Comparison of ENCODE assay signal across 8 cellular contexts in genomic region chr21:17925900-17926299, GRCh38.
A peak's percentile ranks its signal among the peaks of the same experiment; 100 is the strongest.
DNase-seq lines count a peak whose midpoint lies in the region; ATAC-seq and TF ChIP-seq lines count a peak whose summit lies in the region.

No MANE protein-coding gene starts in this region.

- dilution Hi-C loops in mammary epithelial cell (cut with HindIII; ENCODE audit: low sequenced_read_pairs) = no loop called here

- H3K27ac ChIP-seq in mammary epithelial cell (ENCODE audit: insufficient read depth, low read depth, low read length) (no peak overlapping the region), osteoblast (ENCODE audit: low read depth, low read length) (no peak overlapping the region)

- DNase-seq in NCI-H2171 (lab: John Stamatoyannopoulos, UW) = peak; percentile 15
- no peak for DNase-seq in mammary epithelial cell
- DNase-seq in osteoblast (ENCODE audit: insufficient read length, low spot score, missing footprints) = peak; percentile 25
- no peak for DNase-seq in COLO829 (ENCODE audit: low spot score)
- DNase-seq in EL = no peak

- H2AFZ ChIP-seq in mammary epithelial cell (ENCODE audit: low read depth, low read length) (no peak overlapping the region), osteoblast (ENCODE audit: low read length) (no peak overlapping the region)

- H3K9ac ChIP-seq in mammary epithelial cell (ENCODE audit: insufficient read depth, low read length) = no peak overlapping the region

- BruUV-seq in mammary epithelial cell (replicated peaks; lab: Mats Ljungman, UMichigan) = no TSS peak

- no peaks in the 10 kb centered on the region for H3K27me3 ChIP-seq in mammary epithelial cell (ENCODE audit: insufficient read depth, low read length)
- H3K27me3 ChIP-seq in osteoblast (ENCODE audit: insufficient read depth, low read length) = no peaks in the 10 kb centered on the region

- H3K4me2 ChIP-seq in mammary epithelial cell (ENCODE audit: insufficient read depth, low read depth, low read length) = no peak overlapping the region
- H3K4me2 ChIP-seq in osteoblast (ENCODE audit: insufficient read depth, low read length) = no peak overlapping the region

- H3K36me3 ChIP-seq in mammary epithelial cell (ENCODE audit: insufficient read depth, low read length) (no peaks in the 10 kb centered on the region), osteoblast (ENCODE audit: insufficient read depth, low read length) (no peaks in the 10 kb centered on the region)

- ATAC-seq in HG02852 (IDR thresholded peaks at IDR 0.05; ENCODE audit: unreplicated experiment) (no peak), GM19328 (IDR thresholded peaks at IDR 0.05; ENCODE audit: unreplicated experiment) (no peak)

- in situ Hi-C loops in mammary epithelial cell (cut with MboI; ENCODE audit: low sequenced_read_pairs in 2 of 2) = no loop called here

- no peaks in the 10 kb centered on the region for H3K79me2 ChIP-seq in mammary epithelial cell (ENCODE audit: insufficient read depth, low read length)
- H3K79me2 ChIP-seq in osteoblast (ENCODE audit: insufficient read depth, low read length) = no peaks in the 10 kb centered on the region

- WGBS in mammary epithelial cell (ENCODE audit: low coverage, missing lambda C conversion rate) = 25% methylated on average over 1 of the region's 1 CpG

- TF ChIP-seq CTCF in GM12874 (IDR thresholded peaks at IDR 0.05; ENCODE audit: insufficient read depth, low read depth, low read length) = peak; percentile 18; the same call in 1 of the 2 replicates
- peak; percentile 38 to 67 for TF ChIP-seq CTCF in mammary epithelial cell (conservative IDR thresholded peaks at IDR 0.05 in 1 of 2, IDR thresholded peaks at IDR 0.05 in 1 of 2; ENCODE audit: extremely low read depth in 1 of 2, insufficient read depth in 1 of 2, low read depth in 1 of 2, low read length in 2 of 2)
- peak; percentile 49 for TF ChIP-seq CTCF in osteoblast (IDR thresholded peaks at IDR 0.05; ENCODE audit: extremely low read depth, low read depth, low read length)

- CTCF ChIA-PET in mammary epithelial cell (lab: Charles Lee; ENCODE audit: low non-redundant PET) = interaction anchor here (0.5 to 0.8 kb wide), 5 partner anchors 10 to 1484 kb away, joined by 3 to 7 read pairs (median 5); no protein-coding TSS in a partner anchor

- H3K4me3 ChIP-seq in mammary epithelial cell (replicated peaks in 1 of 3; ENCODE audit: insufficient read depth in 1 of 3, low read depth in 2 of 3, low read length in 3 of 3) = no peak overlapping the region
- no peak overlapping the region for H3K4me3 ChIP-seq in osteoblast (ENCODE audit: insufficient read depth, low read length)

- H3K4me1 ChIP-seq in mammary epithelial cell (ENCODE audit: insufficient read depth, low read length) = peaks cover 19% of the 10 kb centered on the region
- H3K4me1 ChIP-seq in osteoblast (ENCODE audit: insufficient read depth, low read length) = no peaks in the 10 kb centered on the region

- intact Hi-C loops in mammary epithelial cell (cut with micrococcal nuclease) = loop anchor here (1.0 to 10.0 kb wide), 5 partner anchors 23 to 369 kb away; partner anchors contain the start of genes BTG3 and C21orf91

- H4K20me1 ChIP-seq in mammary epithelial cell (ENCODE audit: insufficient read depth, low read length) = no peaks in the 10 kb centered on the region
- no peaks in the 10 kb centered on the region for H4K20me1 ChIP-seq in osteoblast (ENCODE audit: insufficient read depth, low read length)

- H3K9me3 ChIP-seq in mammary epithelial cell (replicated peaks; ENCODE audit: insufficient read depth, low read length) (peaks cover 2% of the 10 kb centered on the region), osteoblast (ENCODE audit: low read depth, low read length) (no peaks in the 10 kb centered on the region)

Comparison
In these comparisons a context has a peak if more than half of its experiments do, and no peak if none do; other contexts are left out.
1. DNase-seq: peak in NCI-H2171 (single experiment) and osteoblast (single experiment); none in mammary epithelial cell (single experiment), COLO829 (single experiment) and EL (single experiment).
2. Peak in every context shown above with its lines, with median percentiles within 50 percentile points of each other: CTCF ChIP-seq.